ENCODE assay signal across 15 cellular contexts in genomic region chr7:108613949-108614381, GRCh38.
"Had no signal": no experiment of that assay in that cellular context is flagged by ENCODE, and none has a peak within 500 bp of the region (broad histone marks: within the 10 kb centered on the region; RNA-seq: fewer than 3 reads in every experiment).

No MANE protein-coding gene starts in this region.

- H3K27ac ChIP-seq: coronary artery, esophagus muscularis mucosa, left ventricle myocardium inferior had no signal

- H3K4me3 ChIP-seq: body of pancreas, coronary artery, esophagus muscularis mucosa, left ventricle myocardium inferior had no signal

- H3K4me1 ChIP-seq: esophagus muscularis mucosa, left ventricle myocardium inferior had no signal

- H3K9me3 ChIP-seq: body of pancreas, esophagus muscularis mucosa, left ventricle myocardium inferior had no signal

- H3K36me3 ChIP-seq: esophagus muscularis mucosa, left ventricle myocardium inferior had no signal

- H3K27me3 ChIP-seq: body of pancreas, esophagus muscularis mucosa had no signal

- FAIRE-seq: keratinocyte, urothelium cell line had no signal

- DNase-seq: activated CD4-positive, alpha-beta T cell treated with anti-CD3 and anti-CD28 coated beads, Interleukin-2, amount 10 ng/mL, durations not matched to agents 7 days and 5 days; activated CD4-positive, CD25-positive, alpha-beta regulatory T cell; activated naive CD8-positive, alpha-beta T cell treated with anti-CD3 and anti-CD28 coated beads for 36 hours; amygdala; left ventricle myocardium inferior; naive thymus-derived CD8-positive, alpha-beta T cell; stimulated activated CD4-positive, alpha-beta T cell treated with anti-CD3 and anti-CD28 coated beads, Interleukin-12 subunit alpha, Interleukin-12 subunit beta, amount 100 ng/mL, for 4 hours; stimulated activated CD4-positive, alpha-beta T cell treated with anti-CD3 and anti-CD28 coated beads, Interleukin-2, amount 100 ng/mL, for 24 hours; T-helper 2 cell had no signal

- ATAC-seq: stimulated activated effector memory CD8-positive, alpha-beta T cell treated with anti-CD3 and anti-CD28 coated beads, Interleukin-12 subunit alpha, Interleukin-12 subunit beta, amount 100 ng/mL, for 72 hours had no signal
